In the genomic region with DNA sequence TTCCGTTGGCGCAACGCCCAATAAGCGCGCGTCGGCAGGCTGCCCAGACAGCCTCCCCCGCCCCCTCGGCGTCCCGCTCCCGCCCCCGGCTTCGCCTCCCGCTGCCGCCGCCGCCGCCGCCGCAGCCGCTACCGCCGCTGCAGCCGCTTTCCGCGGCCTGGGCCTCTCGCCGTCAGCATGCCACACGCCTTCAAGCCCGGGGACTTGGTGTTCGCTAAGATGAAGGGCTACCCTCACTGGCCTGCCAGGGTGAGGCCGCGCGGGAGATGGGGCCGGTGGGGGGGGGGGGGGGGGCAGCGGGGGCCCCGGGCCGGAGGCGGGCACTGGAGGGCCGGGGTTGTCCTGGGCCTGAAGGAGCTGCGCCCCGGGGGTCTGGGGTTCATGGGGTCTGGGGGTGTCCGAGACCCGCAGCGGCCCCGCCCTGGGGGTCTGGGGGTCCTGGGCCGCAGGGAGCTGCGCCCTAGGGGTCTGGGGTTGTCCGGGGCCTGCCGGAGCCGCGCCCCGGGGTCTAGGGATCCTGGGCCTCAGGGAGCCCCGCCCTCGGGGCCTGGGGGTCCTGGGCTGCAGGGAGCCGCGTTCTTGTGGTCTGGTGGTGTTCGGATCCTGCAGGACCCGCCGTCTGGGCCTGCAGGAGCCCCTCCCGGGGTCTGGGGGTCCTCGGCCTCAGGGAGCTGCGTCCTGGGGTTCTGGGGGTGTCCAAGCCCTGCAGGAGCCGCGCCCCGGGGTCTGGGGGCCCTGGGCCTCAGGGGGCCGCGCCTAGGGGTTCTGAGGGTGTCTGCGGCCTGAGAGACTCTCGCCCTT, we compare ENCODE assay signal across 8 cellular contexts. TPM values are rescaled to one million over a fixed set of nuclear protein-coding genes. Genes with fewer than 3 reads are reported as not detected.
DNase-seq lines count a peak whose midpoint lies in the region; ATAC-seq, FAIRE-seq and TF ChIP-seq lines count a peak whose summit lies in the region.

A gene (plus strand): TSS at position 124 of the 801 bp plus-strand sequence. CDS start 54 bp downstream, at position 178.

- ATAC-seq in stimulated activated effector memory CD8-positive, alpha-beta T cell treated with anti-CD3 and anti-CD28 coated beads, Interleukin-12 subunit alpha, Interleukin-12 subunit beta, amount 100 ng/mL, for 72 hours = no peak
- no peak for ATAC-seq in GM19455 (IDR thresholded peaks at IDR 0.05; ENCODE audit: unreplicated experiment)

- WGBS in adrenal gland, 4 donors = 0 to 1% (median 0%) methylated on average over 15 to 67 of the region's 71 CpGs; no CpG with 5 or more reads in 1 of the 4 donors

- H3K4me3 Mint-ChIP-seq in stimulated activated effector memory CD8-positive, alpha-beta T cell treated with anti-CD3 and anti-CD28 coated beads, Interleukin-12 subunit alpha, Interleukin-12 subunit beta, amount 100 ng/mL, for 72 hours = no peak within 1 kb of the TSS

- peak within 1 kb of the TSS; percentile 74 for H3K27ac Mint-ChIP-seq in stimulated activated effector memory CD8-positive, alpha-beta T cell treated with anti-CD3 and anti-CD28 coated beads, Interleukin-12 subunit alpha, Interleukin-12 subunit beta, amount 100 ng/mL, for 72 hours

- H3K4me1 ChIP-seq in adrenal gland (replicated peaks in 1 of 2) = peaks cover 16 to 20% of the 10 kb centered on the region in 2 donors
- peaks cover 8% of the 10 kb centered on the region for H3K4me1 ChIP-seq in iPS-18a (ENCODE audit: control insufficient read depth, low read depth, low read length)

- intact Hi-C loops in adrenal gland (cut with DNase I) = no loop called here

- H3K36me3 ChIP-seq in adrenal gland (replicated peaks in 1 of 2) (peaks cover 0 to 17% of the 10 kb centered on the region in 2 donors), iPS-18a (ENCODE audit: control insufficient read depth, low read depth, low read length) (peaks cover 4% of the 10 kb centered on the region)

- TF ChIP-seq POLR2A in adrenal gland (IDR thresholded peaks at IDR 0.05) = no peak

- no peaks in the 10 kb centered on the region for H3K9me3 ChIP-seq in adrenal gland (replicated peaks in 1 of 3)
- no peaks in the 10 kb centered on the region for H3K9me3 ChIP-seq in iPS-18a (ENCODE audit: control insufficient read depth, low read depth, low read length)

- TF ChIP-seq CTCF in HL-60 (IDR thresholded peaks at IDR 0.05; ENCODE audit: insufficient read depth, low read length) = no peak
- TF ChIP-seq CTCF in adrenal gland (IDR thresholded peaks at IDR 0.05) = no peak

- FAIRE-seq in HTR-8/SVneo (lab: Jason Lieb, UNC) = no peak

- H3K27me3 ChIP-seq in HL-60 (ENCODE audit: insufficient read depth, poor library complexity, severe bottlenecking) = no peaks in the 10 kb centered on the region
- no peaks in the 10 kb centered on the region for H3K27me3 ChIP-seq in adrenal gland
- no peaks in the 10 kb centered on the region for H3K27me3 ChIP-seq in iPS-18a (ENCODE audit: control insufficient read depth, insufficient read depth, low read length)

- H3K4me1 Mint-ChIP-seq in stimulated activated effector memory CD8-positive, alpha-beta T cell treated with anti-CD3 and anti-CD28 coated beads, Interleukin-12 subunit alpha, Interleukin-12 subunit beta, amount 100 ng/mL, for 72 hours = peaks cover 17% of the 10 kb centered on the region

- H3K36me3 Mint-ChIP-seq in stimulated activated effector memory CD8-positive, alpha-beta T cell treated with anti-CD3 and anti-CD28 coated beads, Interleukin-12 subunit alpha, Interleukin-12 subunit beta, amount 100 ng/mL, for 72 hours = peaks cover 17% of the 10 kb centered on the region

- H3K27ac ChIP-seq in HL-60 (replicated peaks) (peak within 1 kb of the TSS; percentile 91), adrenal gland (peak within 1 kb of the TSS; percentile 33 to 81 (median 73)), iPS-18a (ENCODE audit: low read length) (no peak within 1 kb of the TSS)

- peak within 1 kb of the TSS; percentile 72 for H3K9ac ChIP-seq in iPS-18a (ENCODE audit: low read length)

- H3K4me3 ChIP-seq in HL-60 (replicated peaks; ENCODE audit: insufficient read depth, low read length) = peak within 1 kb of the TSS; percentile 78
- peak within 1 kb of the TSS; percentile 37 to 71 (median 64) for H3K4me3 ChIP-seq in adrenal gland
- H3K4me3 ChIP-seq in iPS-18a (ENCODE audit: low read length) = peak within 1 kb of the TSS; percentile 74

- no peaks in the 10 kb centered on the region for H3K9me3 Mint-ChIP-seq in stimulated activated effector memory CD8-positive, alpha-beta T cell treated with anti-CD3 and anti-CD28 coated beads, Interleukin-12 subunit alpha, Interleukin-12 subunit beta, amount 100 ng/mL, for 72 hours

- DNase-seq in Daoy (ENCODE audit: low read depth) = no peak
- DNase-seq in HL-60 (ENCODE audit: low read depth in 1 of 2, low spot score in 1 of 2) = no peak
- DNase-seq in adrenal gland = peak in 1 of 7 donors; percentile 43
- no peak for DNase-seq in stimulated activated effector memory CD8-positive, alpha-beta T cell treated with anti-CD3 and anti-CD28 coated beads, Interleukin-12 subunit alpha, Interleukin-12 subunit beta, amount 100 ng/mL, for 72 hours (ENCODE audit: low spot score in 2 of 2)
- DNase-seq in HTR-8/SVneo (ENCODE audit: insufficient read length, low spot score) = no peak
- no peak for DNase-seq in NCI-H1092 treated with DMSO at 0.1 percent for 48 hours (lab: John Stamatoyannopoulos, UW)

RNA-seq across cellular contexts. Expression of the gene that starts here (rescaled TPM):
- 57.4 and 79.1 TPM in 2 replicates for total RNA-seq in Daoy (2014; rRNA removed; shearing (Covaris generic))
- total RNA-seq in adrenal gland = 10 to 100 TPM; 29.9 to 54.6 (median 34.9) TPM
- 10 to 100 TPM; 22.0 to 74.7 (median 55.8) TPM for polyA plus RNA-seq in adrenal gland
